17 cellular contexts compared by ENCODE assay signal in genomic region chr5:43997647-43998251, GRCh38.
A peak's percentile ranks its signal among the peaks of the same experiment; 100 is the strongest.
DNase-seq lines count a peak whose midpoint lies in the region; ATAC-seq and TF ChIP-seq lines count a peak whose summit lies in the region.
"Had no signal": no experiment of that assay in that cellular context is flagged by ENCODE, and none has a peak within 500 bp of the region (broad histone marks: within the 10 kb centered on the region; RNA-seq: fewer than 3 reads in every experiment).

No MANE protein-coding gene starts in this region.

- H3K9ac ChIP-seq in IMR-90 (ENCODE audit: low read depth, low read length) = no peak overlapping the region

- no peak overlapping the region for H3K56ac ChIP-seq in IMR-90 (ENCODE audit: extremely low read depth, insufficient read depth, low read length)

- 0 out of 2 replicates have a peak, but pooled peaks cover 3% of the 10 kb centered on the region for H3K9me1 ChIP-seq in IMR-90 (ENCODE audit: insufficient read depth, low read length)

- H3K36me3 ChIP-seq in ACC112 (ENCODE audit: insufficient read depth, low read length) (no peaks in the 10 kb centered on the region), IMR-90 (ENCODE audit: control insufficient read depth, insufficient read depth, low read length) (no peaks in the 10 kb centered on the region), brain microvascular endothelial cell (replicated peaks) (no peaks in the 10 kb centered on the region), right lobe of liver (no peaks in the 10 kb centered on the region), WERI-Rb-1 (no peaks in the 10 kb centered on the region)
- H3K36me3 ChIP-seq: colonic mucosa, transverse colon had no signal

- intact Hi-C loops in IMR-90 (cut with micrococcal nuclease) (loop anchor here (5.0 to 10.0 kb wide), 4 partner anchors 225 to 1163 kb away; no protein-coding TSS in a partner anchor), right lobe of liver (cut with DNase I) (no loop called here)

- H4K8ac ChIP-seq in IMR-90 (ENCODE audit: low read depth in 2 of 2, low read length in 2 of 2) = no peak overlapping the region

- no peak overlapping the region for H4K5ac ChIP-seq in IMR-90 (ENCODE audit: low read depth, low read length)

- dilution Hi-C loops in IMR-90 (cut with HindIII; ENCODE audit: low sequenced_read_pairs, unreplicated experiment) = no loop called here

- H4K20me1 ChIP-seq in IMR-90 (ENCODE audit: insufficient read depth, low read length) = no peaks in the 10 kb centered on the region

- BruUV-seq in IMR-90 (replicated peaks; lab: Mats Ljungman, UMichigan) = no TSS peak

- in situ Hi-C loops in IMR-90 (cut with MboI; ENCODE audit: low sequenced_read_pairs) (no loop called here), brain microvascular endothelial cell (cut with HindIII; ENCODE audit: low pct_ligation_motif_present, low sequenced_read_pairs) (no loop called here)

- no peak overlapping the region for H4K91ac ChIP-seq in IMR-90 (ENCODE audit: insufficient read depth, low read depth, low read length)

- H3K9me3 ChIP-seq in IMR-90 (ENCODE audit: control insufficient read depth, insufficient read depth, low read length) = peaks cover 2% of the 10 kb centered on the region; the same call in 1 of the 2 replicates
- H3K9me3 ChIP-seq in right lobe of liver = no peaks in the 10 kb centered on the region
- H3K9me3 ChIP-seq in WERI-Rb-1 (ENCODE audit: severe bottlenecking) = no peaks in the 10 kb centered on the region
- H3K9me3 ChIP-seq: colonic mucosa, transverse colon had no signal

- CTCF ChIA-PET in IMR-90 (lab: Yijun Ruan, JAX) = interaction anchor here (1.0 kb wide), 1 partner anchor 108 kb away, joined by 3 read pairs; no protein-coding TSS in a partner anchor
- CTCF ChIA-PET in RWPE1 (lab: Yijun Ruan, JAX) = no interaction called here

- peaks cover 36% of the 10 kb centered on the region for H3K4me1 ChIP-seq in ACC112 (ENCODE audit: control insufficient read depth, insufficient read depth, low read length, unreplicated experiment)
- H3K4me1 ChIP-seq in IMR-90 (ENCODE audit: control insufficient read depth, insufficient read depth, low read length) = peaks cover 10% of the 10 kb centered on the region; the same call in 1 of the 2 replicates
- peaks cover 0 to 61% (median 19%) of the 10 kb centered on the region in 4 donors for H3K4me1 ChIP-seq in right lobe of liver
- H3K4me1 ChIP-seq: colonic mucosa, transverse colon had no signal

- TF ChIP-seq CTCF in IMR-90 (conservative IDR thresholded peaks at IDR 0.05; ENCODE audit: low read depth, low read length) (no peak), brain microvascular endothelial cell (IDR thresholded peaks at IDR 0.05; ENCODE audit: low read depth, low read length, missing control alignments) (no peak), right lobe of liver (IDR thresholded peaks at IDR 0.05) (no peak), WERI-Rb-1 (IDR thresholded peaks at IDR 0.05; ENCODE audit: low read depth, low read length) (no peak), RWPE1 (conservative IDR thresholded peaks at IDR 0.05; ENCODE audit: low read depth) (no peak)

- H3K18ac ChIP-seq in IMR-90 (ENCODE audit: low read depth, low read length) = no peak overlapping the region

- H3K27me3 ChIP-seq in ACC112 (ENCODE audit: insufficient read depth, low read length) (no peaks in the 10 kb centered on the region), IMR-90 (ENCODE audit: control insufficient read depth, insufficient read depth, low read length) (no peaks in the 10 kb centered on the region), brain microvascular endothelial cell (replicated peaks) (no peaks in the 10 kb centered on the region), right lobe of liver (no peaks in the 10 kb centered on the region), WERI-Rb-1 (ENCODE audit: insufficient read depth, low read depth, severe bottlenecking) (peaks cover 52% of the 10 kb centered on the region)
- H3K27me3 ChIP-seq: colonic mucosa, transverse colon had no signal

- peak overlapping the region; percentile 75 for H3K4me2 ChIP-seq in IMR-90 (ENCODE audit: low read depth, low read length)

- H2BK20ac ChIP-seq in IMR-90 (ENCODE audit: low read depth, low read length) = no peak overlapping the region

- H3K4me3 ChIP-seq in ACC112 (ENCODE audit: low read depth, low read length) (peak overlapping the region; percentile 27; the same call in 1 of the 2 replicates), IMR-90 (ENCODE audit: insufficient read depth, low read depth, low read length) (no peak overlapping the region), brain microvascular endothelial cell (ENCODE audit: low read depth, low read length) (no peak overlapping the region), right lobe of liver (no peak overlapping the region), WERI-Rb-1 (ENCODE audit: low read depth, low read length) (no peak overlapping the region)
- H3K4me3 ChIP-seq: colonic mucosa, transverse colon had no signal

- ATAC-seq in IMR-90 (ENCODE audit: low read depth) (peak; percentile 83), right lobe of liver (peak; percentile 73 to 90 (median 82)), GM21529 (IDR thresholded peaks at IDR 0.05; ENCODE audit: unreplicated experiment) (no peak)
- no peak for ATAC-seq in stimulated activated naive CD8-positive, alpha-beta T cell treated with anti-CD3 and anti-CD28 coated beads, Interleukin-15, Interleukin-2, amounts not matched to agents 100 U/mL and 50 U/mL, for 24 hours

- no peak overlapping the region for H2BK5ac ChIP-seq in IMR-90 (ENCODE audit: low read depth, low read length, poor library complexity, severe bottlenecking)

- H2AK5ac ChIP-seq in IMR-90 (ENCODE audit: low read depth, low read length) = no peak overlapping the region

- no CpG with 5 or more reads among the region's 5 CpGs for WGBS in IMR-90 (ENCODE audit: extremely low coverage in 2 of 2, insufficient read length in 1 of 2), 2 experiments
- WGBS in right lobe of liver (ENCODE audit: insufficient coverage, low coverage, low lambda C conversion rate, missing lambda C conversion rate) = 30% methylated on average over 5 of the region's 5 CpGs

- no peak overlapping the region for H3K23ac ChIP-seq in IMR-90 (ENCODE audit: low read depth, low read length)

- TF ChIP-seq RAD21 in IMR-90 (IDR thresholded peaks at IDR 0.05; ENCODE audit: low read length) = no peak

- H3K27ac ChIP-seq in ACC112 (ENCODE audit: low read depth, low read length) = peak overlapping the region; percentile 52
- H3K27ac ChIP-seq in IMR-90 (ENCODE audit: insufficient read depth, low read length) = peak overlapping the region; percentile 48; the same call in 1 of the 2 replicates
- H3K27ac ChIP-seq in brain microvascular endothelial cell = no peak overlapping the region
- peak overlapping the region; percentile 37 to 69 (median 42) for H3K27ac ChIP-seq in right lobe of liver
- no peak overlapping the region for H3K27ac ChIP-seq in WERI-Rb-1
- H3K27ac ChIP-seq in RWPE1 = no peak overlapping the region
- H3K27ac ChIP-seq: colonic mucosa, transverse colon had no signal

- POLR2A ChIA-PET in IMR-90 (lab: Charles Lee; ENCODE audit: unreplicated experiment) (interaction anchor here (0.8 to 1.3 kb wide), 2 partner anchors 122 to 159 kb away, joined by 3 to 4 read pairs; no protein-coding TSS in a partner anchor), RWPE1 (lab: Yijun Ruan, JAX; ENCODE audit: low non-redundant PET) (no interaction called here)

- DNase-seq in IMR-90 = peak; percentile 70
- peak; percentile 1 for DNase-seq in brain microvascular endothelial cell
- peak; percentile 50 to 82 (median 80) for DNase-seq in right lobe of liver
- DNase-seq in WERI-Rb-1 = no peak
- no peak for DNase-seq in stimulated activated naive CD8-positive, alpha-beta T cell treated with anti-CD3 and anti-CD28 coated beads, Interleukin-15, Interleukin-2, amounts not matched to agents 100 U/mL and 50 U/mL, for 24 hours
- no peak for DNase-seq in RWPE1 (ENCODE audit: low spot score)
- DNase-seq: activated CD4-positive, alpha-beta T cell treated with anti-CD3 and anti-CD28 coated beads, Interleukin-2, amount 10 ng/mL, durations not matched to agents 7 days and 5 days; activated T-cell treated with anti-CD3 and anti-CD28 coated beads, Interleukin-2, amount 50 U/mL, for 48 hours; colonic mucosa; GOT3; NCI-H1105; NCI-H2227 treated with DMSO at 0.1 percent for 48 hours; stimulated activated CD4-positive, alpha-beta T cell treated with anti-CD3 and anti-CD28 coated beads, Interleukin-1b, Interleukin-23, amount 100 ng/mL, for 48 hours; T-helper 2 cell; transverse colon had no signal

- no peak for TF ChIP-seq POLR2A in IMR-90 (IDR thresholded peaks at IDR 0.05; ENCODE audit: low read depth, low read length)
- no peak for TF ChIP-seq POLR2A in right lobe of liver (IDR thresholded peaks at IDR 0.05)

- no peak overlapping the region for H3K4ac ChIP-seq in IMR-90 (ENCODE audit: low read depth, low read length)

- no peaks in the 10 kb centered on the region for H3K79me2 ChIP-seq in ACC112 (ENCODE audit: control insufficient read depth, insufficient read depth, low read length, unreplicated experiment)

- H2BK120ac ChIP-seq in IMR-90 (ENCODE audit: low read depth, low read length) = no peak overlapping the region

- peak overlapping the region; percentile 77 for H2AFZ ChIP-seq in ACC112 (ENCODE audit: low read length, unreplicated experiment)
- H2AFZ ChIP-seq in IMR-90 (replicated peaks; ENCODE audit: low read length, poor library complexity) = no peak overlapping the region

- no peak overlapping the region for H3K14ac ChIP-seq in IMR-90 (replicated peaks; ENCODE audit: low read depth, low read length)

- H3K79me1 ChIP-seq in IMR-90 (ENCODE audit: low read depth in 1 of 2, low read length in 2 of 2) = no peaks in the 10 kb centered on the region

- H2BK15ac ChIP-seq in IMR-90 (ENCODE audit: low read depth, low read length) = no peak overlapping the region

- no peak overlapping the region for H2AK9ac ChIP-seq in IMR-90 (replicated peaks; ENCODE audit: low read depth, low read length, poor library complexity)

TF ChIP-seq in IMR-90, 13 proteins besides CTCF, POLR2A, EP300 and RAD21:
- no peak for TF ChIP-seq RFX5 (IDR thresholded peaks at IDR 0.05; ENCODE audit: low read depth, low read length)
- TF ChIP-seq USF2 (IDR thresholded peaks at IDR 0.05; ENCODE audit: low read depth, low read length) = peak; percentile 41; the same call in 1 of the 2 replicates
- no peak for TF ChIP-seq MXI1 (IDR thresholded peaks at IDR 0.05; ENCODE audit: borderline replicate concordance, low read depth, low read length)

Comparison
In these comparisons a context has a peak if more than half of its experiments do, and no peak if none do; other contexts are left out.
1. H3K27ac ChIP-seq: peak in ACC112 (single experiment), IMR-90 (single experiment) and right lobe of liver (3 of 3); none in brain microvascular endothelial cell (single experiment), WERI-Rb-1 (single experiment) and RWPE1 (single experiment).
2. ATAC-seq: peak in IMR-90 (single experiment) and right lobe of liver (4 of 4); none in GM21529 (single experiment) and stimulated activated naive CD8-positive, alpha-beta T cell treated with anti-CD3 and anti-CD28 coated beads, Interleukin-15, Interleukin-2, amounts not matched to agents 100 U/mL and 50 U/mL, for 24 hours (single experiment).
3. DNase-seq: peak in IMR-90 (single experiment), brain microvascular endothelial cell (single experiment) and right lobe of liver (3 of 3); none in WERI-Rb-1 (single experiment), stimulated activated naive CD8-positive, alpha-beta T cell treated with anti-CD3 and anti-CD28 coated beads, Interleukin-15, Interleukin-2, amounts not matched to agents 100 U/mL and 50 U/mL, for 24 hours (single experiment) and RWPE1 (single experiment).